ENCODE assay signal across 1 cellular context in the genomic region with DNA sequence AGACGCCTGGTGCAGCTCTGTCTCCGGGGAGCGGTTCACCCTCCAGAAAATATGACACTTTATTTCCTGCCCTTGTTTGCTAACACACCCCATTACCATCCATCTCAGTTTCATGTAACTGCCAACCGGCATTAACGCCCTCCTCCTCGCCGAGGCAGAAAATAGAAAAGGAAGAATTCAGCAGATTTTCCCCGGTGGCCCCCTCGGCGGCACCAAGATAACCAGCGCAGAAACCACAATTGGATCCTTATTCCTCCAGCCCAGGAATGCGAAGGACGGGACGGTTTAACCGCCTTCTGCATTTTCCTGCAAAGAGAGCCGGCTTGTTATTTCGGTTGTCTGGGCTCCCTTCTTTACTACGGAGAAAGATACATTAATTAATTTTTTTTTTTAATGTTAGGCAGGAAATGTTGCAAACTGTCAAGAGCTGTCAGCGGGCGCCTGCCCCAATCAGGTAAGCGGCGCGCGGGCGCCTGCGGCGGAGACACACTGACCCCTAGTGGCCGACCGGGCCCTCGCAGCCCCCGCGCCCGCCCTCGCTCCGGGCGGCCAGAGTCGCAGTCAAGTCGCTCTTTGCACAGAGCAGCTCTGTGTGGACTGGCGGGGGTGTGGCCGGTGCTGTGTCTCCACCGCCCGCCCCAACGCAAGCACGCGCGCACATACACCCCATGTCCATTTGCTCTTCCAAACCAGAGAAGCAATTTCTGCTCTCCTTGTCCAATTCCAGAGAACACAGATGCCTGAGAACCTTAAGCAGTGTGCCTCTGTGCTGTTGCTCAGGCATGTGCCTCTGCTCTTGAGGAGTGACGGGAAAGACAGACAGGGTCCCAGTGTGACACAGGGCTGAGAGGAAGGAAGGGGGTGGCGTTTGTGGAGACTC.
A peak's percentile ranks its signal among the peaks of the same experiment; 100 is the strongest.
TF ChIP-seq lines count a peak whose summit lies in the region.

No MANE protein-coding gene starts in this region.

TF ChIP-seq in HepG2, 621 proteins besides CTCF, POLR2A, EP300 and RAD21 (continued from another document and continues in another):
- TF ChIP-seq, protein P1, sequence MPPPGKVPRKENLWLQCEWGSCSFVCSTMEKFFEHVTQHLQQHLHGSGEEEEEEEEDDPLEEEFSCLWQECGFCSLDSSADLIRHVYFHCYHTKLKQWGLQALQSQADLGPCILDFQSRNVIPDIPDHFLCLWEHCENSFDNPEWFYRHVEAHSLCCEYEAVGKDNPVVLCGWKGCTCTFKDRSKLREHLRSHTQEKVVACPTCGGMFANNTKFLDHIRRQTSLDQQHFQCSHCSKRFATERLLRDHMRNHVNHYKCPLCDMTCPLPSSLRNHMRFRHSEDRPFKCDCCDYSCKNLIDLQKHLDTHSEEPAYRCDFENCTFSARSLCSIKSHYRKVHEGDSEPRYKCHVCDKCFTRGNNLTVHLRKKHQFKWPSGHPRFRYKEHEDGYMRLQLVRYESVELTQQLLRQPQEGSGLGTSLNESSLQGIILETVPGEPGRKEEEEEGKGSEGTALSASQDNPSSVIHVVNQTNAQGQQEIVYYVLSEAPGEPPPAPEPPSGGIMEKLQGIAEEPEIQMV (CRISPR knock-in tag; IDR thresholded peaks at IDR 0.05; ENCODE audit: low read depth), result peak; percentile 64; the same call in 1 of the 2 replicates
- TF ChIP-seq BCL6 (CRISPR knock-in tag; IDR thresholded peaks at IDR 0.05) (peak; percentile 45), SSRP1 (CRISPR knock-in tag; IDR thresholded peaks at IDR 0.05) (peak; percentile 64; the same call in 1 of the 2 replicates), MTA1 (CRISPR knock-in tag; IDR thresholded peaks at IDR 0.05; ENCODE audit: borderline replicate concordance) (peak; percentile 56; the same call in 1 of the 2 replicates), PTBP1 (IDR thresholded peaks at IDR 0.05; ENCODE audit: low read depth, low read length, poor library complexity, severe bottlenecking) (peak; percentile 83), DNMT1 (CRISPR knock-in tag; IDR thresholded peaks at IDR 0.05) (0 out of 2 replicates have a peak, but pooled peaks have one; percentile 94), NAIF1 (CRISPR knock-in tag; IDR thresholded peaks at IDR 0.05; ENCODE audit: borderline replicate concordance) (no peak), SPEN (CRISPR knock-in tag; IDR thresholded peaks at IDR 0.05; ENCODE audit: low read depth) (peak; percentile 62; the same call in 1 of the 2 replicates), RXRB (CRISPR knock-in tag; IDR thresholded peaks at IDR 0.05; ENCODE audit: borderline replicate concordance) (peak; percentile 62; the same call in 1 of the 2 replicates), ZNF557 (CRISPR knock-in tag; IDR thresholded peaks at IDR 0.05) (no peak), ZNF670 (CRISPR knock-in tag; IDR thresholded peaks at IDR 0.05; ENCODE audit: borderline replicate concordance) (no peak), MXD4 (CRISPR knock-in tag; IDR thresholded peaks at IDR 0.05) (peak; percentile 39; the same call in 1 of the 2 replicates), ZBTB38 (CRISPR knock-in tag; IDR thresholded peaks at IDR 0.05) (0 out of 2 replicates have a peak, but pooled peaks have one; percentile 45), ZBTB8A (CRISPR knock-in tag; IDR thresholded peaks at IDR 0.05; ENCODE audit: borderline replicate concordance, low read depth) (no peak), MIER2 (CRISPR knock-in tag; IDR thresholded peaks at IDR 0.05) (peak; percentile 39; the same call in 1 of the 2 replicates), SMAD3 (CRISPR knock-in tag; IDR thresholded peaks at IDR 0.05) (0 out of 2 replicates have a peak, but pooled peaks have one; percentile 49), ISL2 (CRISPR knock-in tag; IDR thresholded peaks at IDR 0.05) (peak; percentile 49; the same call in 1 of the 2 replicates), ZNF720 (CRISPR knock-in tag; IDR thresholded peaks at IDR 0.05) (no peak), CBX5 (CRISPR knock-in tag; IDR thresholded peaks at IDR 0.05; ENCODE audit: borderline replicate concordance) (peak; percentile 52; the same call in 1 of the 2 replicates), FLYWCH1 (CRISPR knock-in tag; IDR thresholded peaks at IDR 0.05) (no peak), GZF1 (CRISPR knock-in tag; IDR thresholded peaks at IDR 0.05) (peak; percentile 48; the same call in 1 of the 2 replicates), HDAC2 (CRISPR knock-in tag; IDR thresholded peaks at IDR 0.05) (peak; percentile 58; the same call in 1 of the 2 replicates), SNAPC2 (CRISPR knock-in tag; IDR thresholded peaks at IDR 0.05) (0 out of 2 replicates have a peak, but pooled peaks have one; percentile 33), CEBPB (IDR thresholded peaks at IDR 0.05; ENCODE audit: borderline replicate concordance, low read depth, low read length) (no peak), TSC22D2 (CRISPR knock-in tag; IDR thresholded peaks at IDR 0.05; ENCODE audit: borderline replicate concordance) (no peak), TBL1XR1 (IDR thresholded peaks at IDR 0.05; ENCODE audit: borderline replicate concordance, low read length, partially characterized antibody) (no peak), ZFX (CRISPR knock-in tag; IDR thresholded peaks at IDR 0.05; ENCODE audit: low read depth) (no peak), MAZ (IDR thresholded peaks at IDR 0.05; ENCODE audit: borderline replicate concordance, low read depth, low read length) (no peak), MAZ (CRISPR knock-in tag; IDR thresholded peaks at IDR 0.05; ENCODE audit: low read depth) (peak; percentile 83)
- TF ChIP-seq, protein P2, sequence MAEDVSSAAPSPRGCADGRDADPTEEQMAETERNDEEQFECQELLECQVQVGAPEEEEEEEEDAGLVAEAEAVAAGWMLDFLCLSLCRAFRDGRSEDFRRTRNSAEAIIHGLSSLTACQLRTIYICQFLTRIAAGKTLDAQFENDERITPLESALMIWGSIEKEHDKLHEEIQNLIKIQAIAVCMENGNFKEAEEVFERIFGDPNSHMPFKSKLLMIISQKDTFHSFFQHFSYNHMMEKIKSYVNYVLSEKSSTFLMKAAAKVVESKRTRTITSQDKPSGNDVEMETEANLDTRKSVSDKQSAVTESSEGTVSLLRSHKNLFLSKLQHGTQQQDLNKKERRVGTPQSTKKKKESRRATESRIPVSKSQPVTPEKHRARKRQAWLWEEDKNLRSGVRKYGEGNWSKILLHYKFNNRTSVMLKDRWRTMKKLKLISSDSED (CRISPR knock-in tag; IDR thresholded peaks at IDR 0.05), result no peak
- TF ChIP-seq, protein P3, sequence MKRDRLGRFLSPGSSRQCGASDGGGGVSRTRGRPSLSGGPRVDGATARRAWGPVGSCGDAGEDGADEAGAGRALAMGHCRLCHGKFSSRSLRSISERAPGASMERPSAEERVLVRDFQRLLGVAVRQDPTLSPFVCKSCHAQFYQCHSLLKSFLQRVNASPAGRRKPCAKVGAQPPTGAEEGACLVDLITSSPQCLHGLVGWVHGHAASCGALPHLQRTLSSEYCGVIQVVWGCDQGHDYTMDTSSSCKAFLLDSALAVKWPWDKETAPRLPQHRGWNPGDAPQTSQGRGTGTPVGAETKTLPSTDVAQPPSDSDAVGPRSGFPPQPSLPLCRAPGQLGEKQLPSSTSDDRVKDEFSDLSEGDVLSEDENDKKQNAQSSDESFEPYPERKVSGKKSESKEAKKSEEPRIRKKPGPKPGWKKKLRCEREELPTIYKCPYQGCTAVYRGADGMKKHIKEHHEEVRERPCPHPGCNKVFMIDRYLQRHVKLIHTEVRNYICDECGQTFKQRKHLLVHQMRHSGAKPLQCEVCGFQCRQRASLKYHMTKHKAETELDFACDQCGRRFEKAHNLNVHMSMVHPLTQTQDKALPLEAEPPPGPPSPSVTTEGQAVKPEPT (CRISPR knock-in tag; IDR thresholded peaks at IDR 0.05; ENCODE audit: low read depth), result 0 out of 2 replicates have a peak, but pooled peaks have one; percentile 47
- TF ChIP-seq, protein P4, sequence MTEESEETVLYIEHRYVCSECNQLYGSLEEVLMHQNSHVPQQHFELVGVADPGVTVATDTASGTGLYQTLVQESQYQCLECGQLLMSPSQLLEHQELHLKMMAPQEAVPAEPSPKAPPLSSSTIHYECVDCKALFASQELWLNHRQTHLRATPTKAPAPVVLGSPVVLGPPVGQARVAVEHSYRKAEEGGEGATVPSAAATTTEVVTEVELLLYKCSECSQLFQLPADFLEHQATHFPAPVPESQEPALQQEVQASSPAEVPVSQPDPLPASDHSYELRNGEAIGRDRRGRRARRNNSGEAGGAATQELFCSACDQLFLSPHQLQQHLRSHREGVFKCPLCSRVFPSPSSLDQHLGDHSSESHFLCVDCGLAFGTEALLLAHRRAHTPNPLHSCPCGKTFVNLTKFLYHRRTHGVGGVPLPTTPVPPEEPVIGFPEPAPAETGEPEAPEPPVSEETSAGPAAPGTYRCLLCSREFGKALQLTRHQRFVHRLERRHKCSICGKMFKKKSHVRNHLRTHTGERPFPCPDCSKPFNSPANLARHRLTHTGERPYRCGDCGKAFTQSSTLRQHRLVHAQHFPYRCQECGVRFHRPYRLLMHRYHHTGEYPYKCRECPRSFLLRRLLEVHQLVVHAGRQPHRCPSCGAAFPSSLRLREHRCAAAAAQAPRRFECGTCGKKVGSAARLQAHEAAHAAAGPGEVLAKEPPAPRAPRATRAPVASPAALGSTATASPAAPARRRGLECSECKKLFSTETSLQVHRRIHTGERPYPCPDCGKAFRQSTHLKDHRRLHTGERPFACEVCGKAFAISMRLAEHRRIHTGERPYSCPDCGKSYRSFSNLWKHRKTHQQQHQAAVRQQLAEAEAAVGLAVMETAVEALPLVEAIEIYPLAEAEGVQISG (CRISPR knock-in tag; IDR thresholded peaks at IDR 0.05), result peak; percentile 37; the same call in 1 of the 2 replicates
- TF ChIP-seq, protein P5, sequence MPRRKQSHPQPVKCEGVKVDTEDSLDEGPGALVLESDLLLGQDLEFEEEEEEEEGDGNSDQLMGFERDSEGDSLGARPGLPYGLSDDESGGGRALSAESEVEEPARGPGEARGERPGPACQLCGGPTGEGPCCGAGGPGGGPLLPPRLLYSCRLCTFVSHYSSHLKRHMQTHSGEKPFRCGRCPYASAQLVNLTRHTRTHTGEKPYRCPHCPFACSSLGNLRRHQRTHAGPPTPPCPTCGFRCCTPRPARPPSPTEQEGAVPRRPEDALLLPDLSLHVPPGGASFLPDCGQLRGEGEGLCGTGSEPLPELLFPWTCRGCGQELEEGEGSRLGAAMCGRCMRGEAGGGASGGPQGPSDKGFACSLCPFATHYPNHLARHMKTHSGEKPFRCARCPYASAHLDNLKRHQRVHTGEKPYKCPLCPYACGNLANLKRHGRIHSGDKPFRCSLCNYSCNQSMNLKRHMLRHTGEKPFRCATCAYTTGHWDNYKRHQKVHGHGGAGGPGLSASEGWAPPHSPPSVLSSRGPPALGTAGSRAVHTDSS (CRISPR knock-in tag; conservative IDR thresholded peaks at IDR 0.05), result no peak
- TF ChIP-seq, protein P6, sequence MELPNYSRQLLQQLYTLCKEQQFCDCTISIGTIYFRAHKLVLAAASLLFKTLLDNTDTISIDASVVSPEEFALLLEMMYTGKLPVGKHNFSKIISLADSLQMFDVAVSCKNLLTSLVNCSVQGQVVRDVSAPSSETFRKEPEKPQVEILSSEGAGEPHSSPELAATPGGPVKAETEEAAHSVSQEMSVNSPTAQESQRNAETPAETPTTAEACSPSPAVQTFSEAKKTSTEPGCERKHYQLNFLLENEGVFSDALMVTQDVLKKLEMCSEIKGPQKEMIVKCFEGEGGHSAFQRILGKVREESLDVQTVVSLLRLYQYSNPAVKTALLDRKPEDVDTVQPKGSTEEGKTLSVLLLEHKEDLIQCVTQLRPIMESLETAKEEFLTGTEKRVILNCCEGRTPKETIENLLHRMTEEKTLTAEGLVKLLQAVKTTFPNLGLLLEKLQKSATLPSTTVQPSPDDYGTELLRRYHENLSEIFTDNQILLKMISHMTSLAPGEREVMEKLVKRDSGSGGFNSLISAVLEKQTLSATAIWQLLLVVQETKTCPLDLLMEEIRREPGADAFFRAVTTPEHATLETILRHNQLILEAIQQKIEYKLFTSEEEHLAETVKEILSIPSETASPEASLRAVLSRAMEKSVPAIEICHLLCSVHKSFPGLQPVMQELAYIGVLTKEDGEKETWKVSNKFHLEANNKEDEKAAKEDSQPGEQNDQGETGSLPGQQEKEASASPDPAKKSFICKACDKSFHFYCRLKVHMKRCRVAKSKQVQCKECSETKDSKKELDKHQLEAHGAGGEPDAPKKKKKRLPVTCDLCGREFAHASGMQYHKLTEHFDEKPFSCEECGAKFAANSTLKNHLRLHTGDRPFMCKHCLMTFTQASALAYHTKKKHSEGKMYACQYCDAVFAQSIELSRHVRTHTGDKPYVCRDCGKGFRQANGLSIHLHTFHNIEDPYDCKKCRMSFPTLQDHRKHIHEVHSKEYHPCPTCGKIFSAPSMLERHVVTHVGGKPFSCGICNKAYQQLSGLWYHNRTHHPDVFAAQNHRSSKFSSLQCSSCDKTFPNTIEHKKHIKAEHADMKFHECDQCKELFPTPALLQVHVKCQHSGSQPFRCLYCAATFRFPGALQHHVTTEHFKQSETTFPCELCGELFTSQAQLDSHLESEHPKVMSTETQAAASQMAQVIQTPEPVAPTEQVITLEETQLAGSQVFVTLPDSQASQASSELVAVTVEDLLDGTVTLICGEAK (IDR thresholded peaks at IDR 0.05), result no peak
- TF ChIP-seq, protein P6 (CRISPR knock-in tag; IDR thresholded peaks at IDR 0.05), result 0 out of 2 replicates have a peak, but pooled peaks have one; percentile 38
- TF ChIP-seq, protein P7, sequence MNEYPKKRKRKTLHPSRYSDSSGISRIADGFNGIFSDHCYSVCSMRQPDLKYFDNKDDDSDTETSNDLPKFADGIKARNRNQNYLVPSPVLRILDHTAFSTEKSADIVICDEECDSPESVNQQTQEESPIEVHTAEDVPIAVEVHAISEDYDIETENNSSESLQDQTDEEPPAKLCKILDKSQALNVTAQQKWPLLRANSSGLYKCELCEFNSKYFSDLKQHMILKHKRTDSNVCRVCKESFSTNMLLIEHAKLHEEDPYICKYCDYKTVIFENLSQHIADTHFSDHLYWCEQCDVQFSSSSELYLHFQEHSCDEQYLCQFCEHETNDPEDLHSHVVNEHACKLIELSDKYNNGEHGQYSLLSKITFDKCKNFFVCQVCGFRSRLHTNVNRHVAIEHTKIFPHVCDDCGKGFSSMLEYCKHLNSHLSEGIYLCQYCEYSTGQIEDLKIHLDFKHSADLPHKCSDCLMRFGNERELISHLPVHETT (CRISPR knock-in tag; conservative IDR thresholded peaks at IDR 0.05), result no peak
